8 cellular contexts compared by ENCODE assay signal in genomic region chr4:2536193-2537010, GRCh38.
DNase-seq lines count a peak whose midpoint lies in the region; ATAC-seq lines count a peak whose summit lies in the region.

A gene with protein sequence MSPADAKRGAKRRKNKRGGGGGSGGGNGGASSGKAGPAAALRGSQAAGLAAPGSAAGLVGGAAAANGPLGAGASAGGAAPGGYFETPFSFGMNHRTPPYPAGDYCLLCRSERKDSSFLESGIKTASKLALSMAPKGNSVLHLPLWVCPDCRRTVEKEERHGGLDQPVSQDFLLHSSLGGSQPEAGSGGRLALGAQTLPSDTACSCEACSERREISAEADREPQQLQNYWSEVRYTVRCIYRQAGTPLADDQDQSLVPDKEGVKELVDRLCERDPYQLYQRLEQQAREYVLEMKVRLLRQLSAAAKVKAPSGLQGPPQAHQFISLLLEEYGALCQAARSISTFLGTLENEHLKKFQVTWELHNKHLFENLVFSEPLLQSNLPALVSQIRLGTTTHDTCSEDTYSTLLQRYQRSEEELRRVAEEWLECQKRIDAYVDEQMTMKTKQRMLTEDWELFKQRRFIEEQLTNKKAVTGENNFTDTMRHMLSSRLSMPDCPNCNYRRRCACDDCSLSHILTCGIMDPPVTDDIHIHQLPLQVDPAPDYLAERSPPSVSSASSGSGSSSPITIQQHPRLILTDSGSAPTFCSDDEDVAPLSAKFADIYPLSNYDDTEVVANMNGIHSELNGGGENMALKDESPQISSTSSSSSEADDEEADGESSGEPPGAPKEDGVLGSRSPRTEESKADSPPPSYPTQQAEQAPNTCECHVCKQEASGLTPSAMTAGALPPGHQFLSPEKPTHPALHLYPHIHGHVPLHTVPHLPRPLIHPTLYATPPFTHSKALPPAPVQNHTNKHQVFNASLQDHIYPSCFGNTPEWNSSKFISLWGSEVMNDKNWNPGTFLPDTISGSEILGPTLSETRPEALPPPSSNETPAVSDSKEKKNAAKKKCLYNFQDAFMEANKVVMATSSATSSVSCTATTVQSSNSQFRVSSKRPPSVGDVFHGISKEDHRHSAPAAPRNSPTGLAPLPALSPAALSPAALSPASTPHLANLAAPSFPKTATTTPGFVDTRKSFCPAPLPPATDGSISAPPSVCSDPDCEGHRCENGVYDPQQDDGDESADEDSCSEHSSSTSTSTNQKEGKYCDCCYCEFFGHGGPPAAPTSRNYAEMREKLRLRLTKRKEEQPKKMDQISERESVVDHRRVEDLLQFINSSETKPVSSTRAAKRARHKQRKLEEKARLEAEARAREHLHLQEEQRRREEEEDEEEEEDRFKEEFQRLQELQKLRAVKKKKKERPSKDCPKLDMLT (N-terminal part only) (plus strand): TSS chr4:2536647. CDS start chr4:2536916, 269 bp downstream.

- H3K36me3 Mint-ChIP-seq in effector memory CD8-positive, alpha-beta T cell (ENCODE audit: insufficient read depth) = peaks cover 30% of the 10 kb centered on the region
- H3K36me3 Mint-ChIP-seq in memory B cell = no peaks in the 10 kb centered on the region

- no peaks in the 10 kb centered on the region for H3K27me3 Mint-ChIP-seq in effector memory CD8-positive, alpha-beta T cell
- no peaks in the 10 kb centered on the region for H3K27me3 Mint-ChIP-seq in memory B cell

- no peaks in the 10 kb centered on the region for H3K9me3 Mint-ChIP-seq in effector memory CD8-positive, alpha-beta T cell
- no peaks in the 10 kb centered on the region for H3K9me3 Mint-ChIP-seq in memory B cell

- DNase-seq in COR-L47 (lab: John Stamatoyannopoulos, UW) (peak; percentile 99), HUDEP-2 (lab: John Stamatoyannopoulos, UW; ENCODE audit: unreplicated experiment in 76 of 76) (peak in 75 of 76 experiments; percentile 63 to 99 (median 97)), NOMO-1 treated with dmso at 0.1 percent for 144 hours (lab: John Stamatoyannopoulos, UW; ENCODE audit: unreplicated experiment) (peak; percentile 98), memory B cell (ENCODE audit: low spot score in 2 of 2) (peak; percentile 92 to 97)
- DNase-seq in activated CD8-positive, alpha-beta memory T cell treated with anti-CD3 and anti-CD28 coated beads for 48 hours (ENCODE audit: low read depth in 2 of 3, low spot score in 2 of 3) = peak; percentile 82 to 99 (median 92)
- peak; percentile 97 to 98 (median 97) for DNase-seq in effector memory CD8-positive, alpha-beta T cell
- DNase-seq in stimulated activated CD8-positive, alpha-beta memory T cell treated with anti-CD3 and anti-CD28 coated beads, Interleukin-12 subunit alpha, Interleukin-12 subunit beta, amount 100 ng/mL, for 1 hour (ENCODE audit: low read depth) = peak; percentile 96

- ATAC-seq in GM21390 (IDR thresholded peaks at IDR 0.05; ENCODE audit: unreplicated experiment) = peak; percentile 82
- peak; percentile 90 for ATAC-seq in effector memory CD8-positive, alpha-beta T cell (replicated peaks)
- peak; percentile 87 for ATAC-seq in memory B cell (ENCODE audit: low read depth)

- peaks cover 12 to 16% of the 10 kb centered on the region in 2 donors for H3K4me1 Mint-ChIP-seq in effector memory CD8-positive, alpha-beta T cell (ENCODE audit: low read depth in 2 of 2)
- peaks cover 8% of the 10 kb centered on the region for H3K4me1 Mint-ChIP-seq in memory B cell

- peak within 1 kb of the TSS; percentile 86 to 91 for H3K27ac Mint-ChIP-seq in effector memory CD8-positive, alpha-beta T cell
- peak within 1 kb of the TSS; percentile 87 for H3K27ac Mint-ChIP-seq in memory B cell

- H3K4me3 Mint-ChIP-seq in effector memory CD8-positive, alpha-beta T cell = peak within 1 kb of the TSS; percentile 82 to 83
- H3K4me3 Mint-ChIP-seq in memory B cell = peak within 1 kb of the TSS; percentile 93

Comparison
In these comparisons a context has a peak if more than half of its experiments do, and no peak if none do; other contexts are left out.
1. Peak in every context shown above with its lines: DNase-seq and ATAC-seq.